In the genomic region with DNA sequence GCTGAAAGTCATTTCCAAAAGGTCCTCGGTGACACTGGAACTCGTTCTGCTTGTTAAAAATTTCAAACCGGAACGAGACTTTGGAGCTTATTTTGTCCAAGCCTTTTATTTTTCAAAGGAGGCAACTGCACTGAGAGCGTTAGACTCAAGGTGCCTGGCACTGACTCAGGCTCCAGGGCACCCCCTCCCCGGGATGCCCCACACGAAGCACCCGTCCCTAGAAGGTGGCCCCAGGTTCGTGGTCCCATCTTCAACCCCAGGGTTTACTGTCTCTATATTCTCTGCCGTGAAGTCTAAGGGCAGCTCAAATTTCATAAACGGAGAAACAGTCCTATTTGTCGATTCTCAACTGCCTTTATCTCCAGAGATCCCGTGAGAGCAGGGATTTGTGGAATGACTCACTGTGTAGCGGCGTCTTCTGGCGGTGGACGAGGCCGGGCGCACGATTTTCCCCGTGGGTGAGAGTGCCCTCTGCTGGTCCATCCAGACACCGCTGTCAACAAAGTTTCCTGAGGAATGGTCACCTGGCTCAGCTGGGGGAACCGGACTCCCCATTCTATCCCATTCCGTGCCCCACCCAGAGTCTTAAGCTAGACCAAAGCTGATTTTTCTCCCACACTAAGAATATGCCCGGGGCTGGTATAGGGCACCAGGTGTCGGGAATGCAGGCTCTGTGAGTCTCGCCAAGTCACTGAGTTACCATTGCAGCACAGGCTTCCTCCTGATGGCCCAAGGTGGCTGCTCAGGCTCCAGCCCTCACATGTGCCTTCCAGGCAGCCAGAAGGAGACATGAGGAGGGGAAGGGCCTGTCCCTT, we compare ENCODE assay signal across 8 cellular contexts. TPM values are rescaled to one million over a fixed set of nuclear protein-coding genes. Genes with fewer than 3 reads are reported as not detected.
DNase-seq lines count a peak whose midpoint lies in the region; ATAC-seq, FAIRE-seq and TF ChIP-seq lines count a peak whose summit lies in the region.

No MANE protein-coding gene starts in this region.

- H3K4me1 ChIP-seq in A549 = peaks cover 5% of the 10 kb centered on the region

- CTCF ChIA-PET in A549 (lab: Yijun Ruan, JAX) = interaction anchor here (0.7 to 4.5 kb wide), 76 partner anchors 9 to 508 kb away, joined by 3 to 91 read pairs (median 5); partner anchors contain the start of genes CLPTM1L and SLC6A19

- peak overlapping the region; percentile 33; the same call in 2 of the 3 replicates for H3K4me3 ChIP-seq in A549

- DNase-seq in A549 (ENCODE audit: low read depth in 1 of 2, low spot score in 1 of 2) = peak; percentile 79 to 87
- DNase-seq in GM18507 (ENCODE audit: extremely low spot score, insufficient read length, low read depth) = peak; percentile 28
- DNase-seq in NCI-H774 (lab: John Stamatoyannopoulos, UW) = peak; percentile 53
- peak; percentile 36 for DNase-seq in activated T-cell treated with anti-CD3 and anti-CD28 coated beads, Interleukin-2, amount 50 U/mL, for 4 hours
- peak; percentile 71 for DNase-seq in foreskin melanocyte
- no peak for DNase-seq in osteocyte (ENCODE audit: extremely low spot score, unreplicated experiment)

- POLR2A ChIA-PET in A549 (lab: Yijun Ruan, JAX) = interaction anchor here (1.2 kb wide), 1 partner anchor 251 kb away, joined by 4 read pairs; no protein-coding TSS in a partner anchor

- no peaks in the 10 kb centered on the region for H3K9me3 ChIP-seq in A549

- no peak overlapping the region for H3K4me3 Mint-ChIP-seq in activated T-cell treated with anti-CD3 and anti-CD28 coated beads, Interleukin-2, amount 50 U/mL, for 4 hours
- H3K4me3 Mint-ChIP-seq in osteocyte (ENCODE audit: unreplicated experiment) = no peak overlapping the region

- TF ChIP-seq POLR2A in A549 (IDR thresholded peaks at IDR 0.05; ENCODE audit: low read length) = no peak

- peak overlapping the region; percentile 96 for H3K4me2 ChIP-seq in A549

- peak overlapping the region; percentile 73 to 74 for H3K27ac ChIP-seq in A549

- H3K27ac Mint-ChIP-seq in osteocyte (ENCODE audit: unreplicated experiment) = no peak overlapping the region

- H3K27me3 Mint-ChIP-seq in activated T-cell treated with anti-CD3 and anti-CD28 coated beads, Interleukin-2, amount 50 U/mL, for 4 hours (ENCODE audit: low read depth) = peaks cover 2% of the 10 kb centered on the region
- peaks cover 4% of the 10 kb centered on the region for H3K27me3 Mint-ChIP-seq in osteocyte (ENCODE audit: unreplicated experiment)

- H3K9me3 Mint-ChIP-seq in activated T-cell treated with anti-CD3 and anti-CD28 coated beads, Interleukin-2, amount 50 U/mL, for 4 hours = no peaks in the 10 kb centered on the region
- no peaks in the 10 kb centered on the region for H3K9me3 Mint-ChIP-seq in osteocyte (ENCODE audit: unreplicated experiment)

- ATAC-seq in A549 (peak; percentile 83 to 91), HG03571 (IDR thresholded peaks at IDR 0.05; ENCODE audit: unreplicated experiment) (no peak), HG03520 (IDR thresholded peaks at IDR 0.05; ENCODE audit: unreplicated experiment) (no peak)
- peak; percentile 55 to 57 for ATAC-seq in activated T-cell treated with anti-CD3 and anti-CD28 coated beads, Interleukin-2, amount 50 U/mL, for 4 hours

- H3K36me3 Mint-ChIP-seq in activated T-cell treated with anti-CD3 and anti-CD28 coated beads, Interleukin-2, amount 50 U/mL, for 4 hours (ENCODE audit: insufficient read depth) = no peaks in the 10 kb centered on the region
- H3K36me3 Mint-ChIP-seq in osteocyte (ENCODE audit: unreplicated experiment) = no peaks in the 10 kb centered on the region

- FAIRE-seq in A549 (lab: Jason Lieb, UNC) = peak; percentile 91
- peak; percentile 9 for FAIRE-seq in GM18507 (lab: Jason Lieb, UNC)

- TF ChIP-seq CTCF in A549 (IDR thresholded peaks at IDR 0.05) (peak; percentile 81), osteocyte (IDR thresholded peaks at IDR 0.05) (peak; percentile 72)

- 13% methylated on average over 26 of the region's 27 CpGs for WGBS in A549 (ENCODE audit: missing lambda C conversion rate)

- peaks cover 3% of the 10 kb centered on the region for H3K4me1 Mint-ChIP-seq in activated T-cell treated with anti-CD3 and anti-CD28 coated beads, Interleukin-2, amount 50 U/mL, for 4 hours (ENCODE audit: low read depth)
- no peaks in the 10 kb centered on the region for H3K4me1 Mint-ChIP-seq in osteocyte (ENCODE audit: unreplicated experiment)

- TF ChIP-seq EP300 in A549 (IDR thresholded peaks at IDR 0.05) = no peak

- TF ChIP-seq RAD21 in A549 (conservative IDR thresholded peaks at IDR 0.05 in 1 of 2, IDR thresholded peaks at IDR 0.05 in 1 of 2) = peak; percentile 72 to 73

TF ChIP-seq in A549, 52 proteins besides CTCF, POLR2A, EP300 and RAD21:
- TF ChIP-seq, protein P1, sequence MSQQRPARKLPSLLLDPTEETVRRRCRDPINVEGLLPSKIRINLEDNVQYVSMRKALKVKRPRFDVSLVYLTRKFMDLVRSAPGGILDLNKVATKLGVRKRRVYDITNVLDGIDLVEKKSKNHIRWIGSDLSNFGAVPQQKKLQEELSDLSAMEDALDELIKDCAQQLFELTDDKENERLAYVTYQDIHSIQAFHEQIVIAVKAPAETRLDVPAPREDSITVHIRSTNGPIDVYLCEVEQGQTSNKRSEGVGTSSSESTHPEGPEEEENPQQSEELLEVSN (IDR thresholded peaks at IDR 0.05; ENCODE audit: borderline replicate concordance, low read depth) = peak; percentile 44; the same call in 1 of the 2 replicates
- TF ChIP-seq CHD2 (IDR thresholded peaks at IDR 0.05; ENCODE audit: low read length, partially characterized antibody) (peak; percentile 88), FOSL2 (IDR thresholded peaks at IDR 0.05) (peak; percentile 31; the same call in 1 of the 2 replicates), FOSL2 (CRISPR knock-in tag; IDR thresholded peaks at IDR 0.05) (peak; percentile 89), TP53 (CRISPR knock-in tag; IDR thresholded peaks at IDR 0.05) (no peak), SMC3 (IDR thresholded peaks at IDR 0.05) (peak; percentile 65), EHF (CRISPR knock-in tag; IDR thresholded peaks at IDR 0.05) (no peak), HOXB13 (CRISPR knock-in tag; IDR thresholded peaks at IDR 0.05; ENCODE audit: low read depth) (no peak), REST (IDR thresholded peaks at IDR 0.05) (peak; percentile 81), RNF2 (IDR thresholded peaks at IDR 0.05; ENCODE audit: borderline replicate concordance, low read depth) (no peak), BCL3 (IDR thresholded peaks at IDR 0.05) (no peak)
- TF ChIP-seq, protein P2, sequence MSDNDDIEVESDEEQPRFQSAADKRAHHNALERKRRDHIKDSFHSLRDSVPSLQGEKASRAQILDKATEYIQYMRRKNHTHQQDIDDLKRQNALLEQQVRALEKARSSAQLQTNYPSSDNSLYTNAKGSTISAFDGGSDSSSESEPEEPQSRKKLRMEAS (IDR thresholded peaks at IDR 0.05) = peak; percentile 65
TF ChIP-seq in A549: peak in this region for 6.

RNA-seq across cellular contexts. Expression of gene SLC6A19, which starts 27.1 kb away (rescaled TPM):
- polyA plus RNA-seq in A549 (2011; rRNA removed) (not detected in 2 replicates), A549 (2017; fragmentation: RNase III; extraction: RNeasy Plus Mini Kit Qiagen cat#74134 plus additional on column Dnase treatment) (0.01 to 0.03 TPM in 2 of 3 replicates, not detected in the other)
- 0.01 and 0.03 TPM in 2 replicates for polyA plus RNA-seq in A549 (2012; cell fraction: cytosol; rRNA removed)
- 0.02 and 0.10 TPM in 2 replicates for polyA plus RNA-seq in A549 (2012; cell fraction: nucleus; rRNA removed)
- polyA minus RNA-seq in A549 (2011; rRNA and poly(A)+ RNA removed) = not detected in 2 replicates
- under 1 TPM in 1 of 3 donors, not detected in 2; 0.08 TPM for total RNA-seq in activated T-cell treated with anti-CD3 and anti-CD28 coated beads, Interleukin-2, amount 50 U/mL, for 4 hours
- total RNA-seq in osteocyte = not detected in 2 replicates

RNA-seq across cellular contexts. Expression of gene SLC6A18, which starts 50.9 kb away (rescaled TPM):
- not detected in 2 replicates for polyA plus RNA-seq in A549 (2011; rRNA removed)
- polyA plus RNA-seq in A549 (2012; cell fraction: cytosol; rRNA removed) = not detected in 2 replicates
- polyA plus RNA-seq in A549 (2012; cell fraction: nucleus; rRNA removed) = not detected in 2 replicates
- polyA plus RNA-seq in A549 (2017; fragmentation: RNase III; extraction: RNeasy Plus Mini Kit Qiagen cat#74134 plus additional on column Dnase treatment) = not detected in 3 replicates
- not detected in 2 replicates for polyA minus RNA-seq in A549 (2011; rRNA and poly(A)+ RNA removed)
- total RNA-seq in activated T-cell treated with anti-CD3 and anti-CD28 coated beads, Interleukin-2, amount 50 U/mL, for 4 hours = not detected
- not detected in 2 replicates for total RNA-seq in osteocyte

Comparison
In these comparisons a context has a peak if more than half of its experiments do, and no peak if none do; other contexts are left out.
1. ATAC-seq: peak in A549 (2 of 2) and activated T-cell treated with anti-CD3 and anti-CD28 coated beads, Interleukin-2, amount 50 U/mL, for 4 hours (2 of 2); none in HG03571 (single experiment) and HG03520 (single experiment).